9 cellular contexts compared by ENCODE assay signal in the genomic region with DNA sequence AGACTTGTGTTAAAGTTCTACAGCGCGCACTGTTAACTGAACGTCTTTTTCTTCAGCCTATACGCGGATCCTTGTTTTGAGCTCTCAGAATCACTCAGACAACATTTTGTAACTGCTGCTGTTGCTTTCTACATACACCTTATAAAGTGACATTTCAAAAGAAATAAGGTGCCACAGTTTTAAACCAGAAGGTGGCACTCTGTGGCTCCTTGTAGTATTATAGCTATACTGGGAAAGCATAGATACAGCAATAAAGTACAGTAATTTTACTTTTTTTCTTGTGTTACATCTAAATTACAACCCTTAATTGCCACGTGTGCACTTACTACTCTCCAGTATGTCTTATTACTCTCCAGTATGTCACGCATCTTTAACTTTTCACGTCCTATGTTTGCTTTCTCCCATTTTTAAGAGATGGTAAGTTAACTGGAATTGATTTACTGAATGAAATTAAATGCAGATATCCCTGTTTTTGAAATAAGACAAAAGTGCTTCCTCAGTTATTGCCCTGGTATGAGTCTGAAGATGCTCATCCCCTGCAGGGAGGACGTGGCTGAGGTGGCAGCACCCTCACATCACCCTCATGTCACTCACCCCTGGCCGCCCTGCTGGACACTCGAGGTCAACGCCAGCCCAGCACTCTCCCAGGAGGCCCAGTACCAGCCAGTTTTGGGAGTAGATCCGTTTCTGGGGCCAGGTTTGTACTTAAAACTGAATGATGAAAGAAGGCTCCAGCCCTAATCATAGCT. TPM values are rescaled to one million over a fixed set of nuclear protein-coding genes. Genes with fewer than 3 reads are reported as not detected.
A peak's percentile ranks its signal among the peaks of the same experiment; 100 is the strongest.
DNase-seq lines count a peak whose midpoint lies in the region; ATAC-seq and TF ChIP-seq lines count a peak whose summit lies in the region.
"Had no signal": no experiment of that assay in that cellular context is flagged by ENCODE, and none has a peak within 500 bp of the region (broad histone marks: within the 10 kb centered on the region; RNA-seq: fewer than 3 reads in every experiment).

No MANE protein-coding gene starts in this region.

- CTCF ChIA-PET in MCF 10A (lab: Yijun Ruan, JAX) (interaction anchor here (0.6 to 0.7 kb wide), 4 partner anchors 15 to 463 kb away, joined by 3 to 6 read pairs (median 4); no protein-coding TSS in a partner anchor), Panc1 (lab: Charles Lee) (no interaction called here)
- CTCF ChIA-PET in CD8-positive, alpha-beta memory T cell (lab: Charles Lee) = interaction anchor here (1.2 kb wide), 1 partner anchor 450 kb away, joined by 5 read pairs; no protein-coding TSS in a partner anchor

- POLR2A ChIA-PET in MCF 10A (lab: Yijun Ruan, JAX) (interaction anchor here (0.7 to 2.5 kb wide), 5 partner anchors 11 to 466 kb away, joined by 3 to 8 read pairs (median 4); a partner anchor contains a TSS), Panc1 (lab: Charles Lee) (no interaction called here)
- POLR2A ChIA-PET in CD8-positive, alpha-beta memory T cell (lab: Charles Lee) = no interaction called here

- H3K36me3 Mint-ChIP-seq in MCF 10A (ENCODE audit: insufficient read depth, unreplicated experiment) = peaks cover 67% of the 10 kb centered on the region
- H3K36me3 Mint-ChIP-seq in CD8-positive, alpha-beta memory T cell = peaks cover 0 to 62% (median 9%) of the 10 kb centered on the region in 3 donors

- H3K36me3 ChIP-seq in breast epithelium (peaks cover 8% of the 10 kb centered on the region), Panc1 (ENCODE audit: control insufficient read depth, insufficient read depth, low read length) (peaks cover 16% of the 10 kb centered on the region), upper lobe of right lung (peaks cover 58% of the 10 kb centered on the region)
- H3K36me3 ChIP-seq in effector memory CD4-positive, alpha-beta T cell (ENCODE audit: control insufficient read depth, insufficient read depth, low read length) = peaks cover 38% of the 10 kb centered on the region
- H3K36me3 ChIP-seq in CD8-positive, alpha-beta memory T cell (ENCODE audit: insufficient read depth, low read length) = peaks cover 37% of the 10 kb centered on the region

- in situ Hi-C loops in Panc1 (cut with HindIII; ENCODE audit: low pct_unique_long_range_greater_than_20kb, low sequenced_read_pairs) = no loop called here

- H3K4me3 Mint-ChIP-seq in MCF 10A (ENCODE audit: unreplicated experiment) = no peak overlapping the region
- no peak overlapping the region for H3K4me3 Mint-ChIP-seq in CD8-positive, alpha-beta memory T cell

- intact Hi-C loops in MCF 10A (cut with micrococcal nuclease) (no loop called here), breast epithelium (cut with DNase I; ENCODE audit: low total_unique reads) (no loop called here), Panc1 (cut with micrococcal nuclease; ENCODE audit: unreplicated experiment) (no loop called here), upper lobe of right lung (cut with DNase I) (no loop called here)

- H3K9me3 ChIP-seq in breast epithelium (no peaks in the 10 kb centered on the region), Panc1 (ENCODE audit: control insufficient read depth, insufficient read depth, low read depth, low read length) (no peaks in the 10 kb centered on the region), upper lobe of right lung (no peaks in the 10 kb centered on the region)
- H3K9me3 ChIP-seq in effector memory CD4-positive, alpha-beta T cell (ENCODE audit: control insufficient read depth, low read length) = no peaks in the 10 kb centered on the region
- no peaks in the 10 kb centered on the region for H3K9me3 ChIP-seq in CD8-positive, alpha-beta memory T cell (ENCODE audit: low read length)

- TF ChIP-seq CTCF in MCF 10A (IDR thresholded peaks at IDR 0.05; ENCODE audit: unreplicated experiment) (no peak), breast epithelium (IDR thresholded peaks at IDR 0.05) (no peak), Panc1 (IDR thresholded peaks at IDR 0.05) (peak; percentile 63), fibroblast of pulmonary artery (IDR thresholded peaks at IDR 0.05; ENCODE audit: low read length, missing control alignments) (peak; percentile 21), upper lobe of right lung (IDR thresholded peaks at IDR 0.05) (no peak)

- TF ChIP-seq POLR2A in breast epithelium (IDR thresholded peaks at IDR 0.05) = no peak

- no peaks in the 10 kb centered on the region for H3K27me3 Mint-ChIP-seq in MCF 10A (ENCODE audit: insufficient read depth, unreplicated experiment)
- H3K27me3 Mint-ChIP-seq in CD8-positive, alpha-beta memory T cell = no peaks in the 10 kb centered on the region

- no peak overlapping the region for H3K27ac ChIP-seq in breast epithelium
- H3K27ac ChIP-seq in Panc1 (ENCODE audit: low read length) = no peak overlapping the region
- no peak overlapping the region for H3K27ac ChIP-seq in upper lobe of right lung
- no peak overlapping the region for H3K27ac ChIP-seq in effector memory CD4-positive, alpha-beta T cell (ENCODE audit: insufficient read depth, low read length, poor library complexity, severe bottlenecking)
- no peak overlapping the region for H3K27ac ChIP-seq in CD8-positive, alpha-beta memory T cell (ENCODE audit: low read depth, low read length)

- no peak overlapping the region for H3K27ac Mint-ChIP-seq in MCF 10A (ENCODE audit: low read depth, unreplicated experiment)
- peak overlapping the region in 1 of 8 donors; percentile 17 for H3K27ac Mint-ChIP-seq in CD8-positive, alpha-beta memory T cell

- DNase-seq in MCF 10A (ENCODE audit: unreplicated experiment) (peak; percentile 21), breast epithelium (ENCODE audit: low spot score in 2 of 2) (no peak), Panc1 (ENCODE audit: low read depth, low spot score) (no peak), fibroblast of pulmonary artery (ENCODE audit: low read depth) (no peak), upper lobe of right lung (no peak), OCI-M2 (lab: John Stamatoyannopoulos, UW; ENCODE audit: unreplicated experiment) (no peak)
- DNase-seq in effector memory CD4-positive, alpha-beta T cell = no peak
- no peak for DNase-seq in CD8-positive, alpha-beta memory T cell

- H3K4me3 ChIP-seq in breast epithelium (no peak overlapping the region), Panc1 (ENCODE audit: low read depth in 2 of 2, low read length in 2 of 2) (no peak overlapping the region), fibroblast of pulmonary artery (replicated peaks; ENCODE audit: low read depth, low read length) (no peak overlapping the region), upper lobe of right lung (no peak overlapping the region)
- no peak overlapping the region for H3K4me3 ChIP-seq in effector memory CD4-positive, alpha-beta T cell (ENCODE audit: insufficient read depth, low read depth, low read length, poor library complexity, severe bottlenecking)
- no peak overlapping the region for H3K4me3 ChIP-seq in CD8-positive, alpha-beta memory T cell (ENCODE audit: low read length)

- H3K4me1 ChIP-seq in breast epithelium = no peaks in the 10 kb centered on the region
- no peaks in the 10 kb centered on the region for H3K4me1 ChIP-seq in Panc1 (ENCODE audit: control insufficient read depth, insufficient read depth, low read length)
- no peaks in the 10 kb centered on the region for H3K4me1 ChIP-seq in upper lobe of right lung
- H3K4me1 ChIP-seq in effector memory CD4-positive, alpha-beta T cell (ENCODE audit: control insufficient read depth, insufficient read depth, low read length, poor library complexity, severe bottlenecking) = no peaks in the 10 kb centered on the region
- no peaks in the 10 kb centered on the region for H3K4me1 ChIP-seq in CD8-positive, alpha-beta memory T cell (ENCODE audit: insufficient read depth, low read length)

- no peaks in the 10 kb centered on the region for H3K9me3 Mint-ChIP-seq in MCF 10A (ENCODE audit: unreplicated experiment)
- no peaks in the 10 kb centered on the region for H3K9me3 Mint-ChIP-seq in CD8-positive, alpha-beta memory T cell
- H3K9me3 Mint-ChIP-seq: activated naive CD4-positive, alpha-beta T cell treated with anti-CD3 and anti-CD28 coated beads, Interleukin-2, amount 50 U/mL, for 72 hours had no signal

- ATAC-seq in Panc1 (peak; percentile 85; the same call in 1 of the 2 replicates), upper lobe of right lung (peak; percentile 46)

- BruUV-seq in MCF 10A (replicated peaks; lab: Mats Ljungman, UMichigan) (no TSS peak), Panc1 (replicated peaks; lab: Mats Ljungman, UMichigan) (no TSS peak)

- peaks cover 8% of the 10 kb centered on the region for H3K4me1 Mint-ChIP-seq in MCF 10A (ENCODE audit: insufficient read depth, unreplicated experiment)
- no peaks in the 10 kb centered on the region for H3K4me1 Mint-ChIP-seq in CD8-positive, alpha-beta memory T cell

- no peaks in the 10 kb centered on the region for H3K27me3 ChIP-seq in breast epithelium
- no peaks in the 10 kb centered on the region for H3K27me3 ChIP-seq in Panc1 (ENCODE audit: control insufficient read depth, insufficient read depth, low read length)
- no peaks in the 10 kb centered on the region for H3K27me3 ChIP-seq in upper lobe of right lung
- H3K27me3 ChIP-seq in effector memory CD4-positive, alpha-beta T cell (replicated peaks; ENCODE audit: control insufficient read depth, insufficient read depth, low read length, poor library complexity, severe bottlenecking) = no peaks in the 10 kb centered on the region
- no peaks in the 10 kb centered on the region for H3K27me3 ChIP-seq in CD8-positive, alpha-beta memory T cell (ENCODE audit: insufficient read depth, low read length, poor library complexity, severe bottlenecking)

RNA-seq across cellular contexts. Expression of a gene that starts 37.8 kb away (rescaled TPM):
- total RNA-seq in MCF 10A (2022) = 140 and 168 TPM in 2 replicates
- total RNA-seq in breast epithelium = 10 to 100 TPM; 31.4 to 56.5 (median 45.2) TPM
- 62.5 TPM for total RNA-seq in Panc1 (2021; ENCODE audit: unreplicated experiment)
- polyA plus RNA-seq in Panc1 (2012; ENCODE audit: insufficient read length) = 57.4 TPM
- total RNA-seq in upper lobe of right lung = 69.7 TPM
- total RNA-seq in CD8-positive, alpha-beta memory T cell = 10 to 100 TPM; 70.7 to 80.9 TPM
- 101 TPM for polyA plus RNA-seq in CD8-positive, alpha-beta memory T cell

Comparison
In these comparisons a context has a peak if more than half of its experiments do, and no peak if none do; other contexts are left out.
1. CTCF ChIP-seq: peak in Panc1 (single experiment) and fibroblast of pulmonary artery (single experiment); none in MCF 10A (single experiment), breast epithelium (0 of 3) and upper lobe of right lung (single experiment).